Comparison of ENCODE assay signal across 13 cellular contexts in genomic region chr15:23303246-23303645, GRCh38. TPM values are rescaled to one million over a fixed set of nuclear protein-coding genes. Genes with fewer than 3 reads are reported as not detected.
DNase-seq lines count a peak whose midpoint lies in the region; ATAC-seq and TF ChIP-seq lines count a peak whose summit lies in the region.
"Not testable (repeated sequence)": the region's sequence is repeated elsewhere in the genome, so short reads cannot be mapped to it uniquely, and the experiment has no call there.
"Had no signal": no experiment of that assay in that cellular context is flagged by ENCODE, and none has a peak within 500 bp of the region (broad histone marks: within the 10 kb centered on the region; RNA-seq: fewer than 3 reads in every experiment).

No MANE protein-coding gene starts in this region.

- in situ Hi-C loops in astrocyte of the cerebellum (cut with HindIII; ENCODE audit: low sequenced_read_pairs): not testable (repeated sequence)

- not testable (repeated sequence) for H3K27ac Mint-ChIP-seq in stimulated activated naive B cell treated with anti-CD40 and anti-IgM and Interleukin-4, amounts not matched to agents 10 μg/mL and 1 μg/mL and 100 μg/mL, for 72 hours

- not testable (repeated sequence) for TF ChIP-seq CTCF in A673 (conservative IDR thresholded peaks at IDR 0.05; ENCODE audit: low read depth, low read length); RWPE2 (IDR thresholded peaks at IDR 0.05; ENCODE audit: poor library complexity, severe bottlenecking); astrocyte of the cerebellum (IDR thresholded peaks at IDR 0.05; ENCODE audit: low read depth, low read length, missing control alignments); epithelial cell of esophagus (IDR thresholded peaks at IDR 0.05; ENCODE audit: insufficient read depth, low read depth, low read length, missing control alignments)

- H3K4me3 Mint-ChIP-seq in stimulated activated naive B cell treated with anti-CD40 and anti-IgM and Interleukin-4, amounts not matched to agents 10 μg/mL and 1 μg/mL and 100 μg/mL, for 72 hours: not testable (repeated sequence)

- not testable (repeated sequence) for H3K9me3 Mint-ChIP-seq in stimulated activated naive B cell treated with anti-CD40 and anti-IgM and Interleukin-4, amounts not matched to agents 10 μg/mL and 1 μg/mL and 100 μg/mL, for 72 hours

- not testable (repeated sequence) for BruUV-seq in A673 (replicated peaks; lab: Mats Ljungman, UMichigan)

- H3K36me3 ChIP-seq in A673 (ENCODE audit: insufficient read depth, low read length, poor library complexity, severe bottlenecking): not testable (repeated sequence)
- peaks cover 22% of the 10 kb centered on the region for H3K36me3 ChIP-seq in RWPE2 (ENCODE audit: low read depth)

- H3K4me3 ChIP-seq in A673 (ENCODE audit: low read depth, low read length, poor library complexity, severe bottlenecking): peak overlapping the region; percentile 49
- peak overlapping the region; percentile 61 for H3K4me3 ChIP-seq in RWPE2 (ENCODE audit: severe bottlenecking)
- H3K4me3 ChIP-seq in astrocyte of the cerebellum (ENCODE audit: low read depth, low read length): peak overlapping the region; percentile 26
- peak overlapping the region; percentile 27 for H3K4me3 ChIP-seq in epithelial cell of esophagus (ENCODE audit: low read length)

- not testable (repeated sequence) for H3K27me3 Mint-ChIP-seq in stimulated activated naive B cell treated with anti-CD40 and anti-IgM and Interleukin-4, amounts not matched to agents 10 μg/mL and 1 μg/mL and 100 μg/mL, for 72 hours

- POLR2A ChIA-PET in A673 (lab: Charles Lee; ENCODE audit: low non-redundant PET): not testable (repeated sequence)

- H3K27ac ChIP-seq in A673 (ENCODE audit: low read depth, low read length, poor library complexity, severe bottlenecking): not testable (repeated sequence)
- H3K27ac ChIP-seq in RWPE2 (ENCODE audit: poor library complexity, severe bottlenecking): peak overlapping the region; percentile 49

- H3K4me1 ChIP-seq in A673 (ENCODE audit: insufficient read depth, low read length, poor library complexity, severe bottlenecking); RWPE2 (ENCODE audit: insufficient read depth, poor library complexity, severe bottlenecking): not testable (repeated sequence)

- intact Hi-C loops in A673 (cut with micrococcal nuclease; ENCODE audit: unreplicated experiment): not testable (repeated sequence)

- CTCF ChIA-PET in A673 (lab: Charles Lee): not testable (repeated sequence)

- not testable (repeated sequence) for H3K9me3 ChIP-seq in A673 (ENCODE audit: low read depth, low read length, poor library complexity, severe bottlenecking); RWPE2 (ENCODE audit: severe bottlenecking)

- ATAC-seq in GM19397 (IDR thresholded peaks at IDR 0.05; ENCODE audit: unreplicated experiment): peak; percentile 86
- ATAC-seq in HG03064 (IDR thresholded peaks at IDR 0.05; ENCODE audit: low read depth, unreplicated experiment): peak; percentile 63
- not testable (repeated sequence) for ATAC-seq in RWPE2 (ENCODE audit: low read depth)
- peak; percentile 77 for ATAC-seq in left lobe of liver
- peak; percentile 62 to 71 for ATAC-seq in stimulated activated naive B cell treated with anti-CD40 and anti-IgM and Interleukin-4, amounts not matched to agents 10 μg/mL and 1 μg/mL and 100 μg/mL, for 72 hours (replicated peaks)

- peaks cover 5 to 31% of the 10 kb centered on the region in 2 donors for H3K4me1 Mint-ChIP-seq in stimulated activated naive B cell treated with anti-CD40 and anti-IgM and Interleukin-4, amounts not matched to agents 10 μg/mL and 1 μg/mL and 100 μg/mL, for 72 hours

- DNase-seq in A673 (ENCODE audit: low spot score); RWPE2 (ENCODE audit: low spot score); astrocyte of the cerebellum (ENCODE audit: low read depth); epithelial cell of esophagus (ENCODE audit: low read depth); left lobe of liver (ENCODE audit: low spot score); stimulated activated naive B cell treated with anti-CD40 and anti-IgM and Interleukin-4, amounts not matched to agents 10 μg/mL and 1 μg/mL and 100 μg/mL, for 72 hours: not testable (repeated sequence)

- H3K36me3 Mint-ChIP-seq in stimulated activated naive B cell treated with anti-CD40 and anti-IgM and Interleukin-4, amounts not matched to agents 10 μg/mL and 1 μg/mL and 100 μg/mL, for 72 hours: peaks cover 10 to 19% of the 10 kb centered on the region in 2 donors

- H3K27me3 ChIP-seq in A673 (replicated peaks; ENCODE audit: insufficient read depth, low read depth, low read length, poor library complexity); RWPE2 (ENCODE audit: insufficient read depth, poor library complexity, severe bottlenecking): not testable (repeated sequence)

RNA-seq across cellular contexts. Expression of gene GOLGA6L26, which starts 30.8 kb away (rescaled TPM):
- not detected in 2 replicates for total RNA-seq in A673 (2021)
- not detected for total RNA-seq in left lobe of liver
- total RNA-seq: frontal cortex, lower lobe of right lung, prostate gland, transverse colon, WTC11 had no signal

RNA-seq across cellular contexts. Expression of gene GOLGA8S, which starts 51.3 kb away (rescaled TPM):
- total RNA-seq in A673 (2021) (0.09 TPM in 1 of 2 replicates, not detected in the other), left lobe of liver (0.35 TPM)
- total RNA-seq: frontal cortex, transverse colon had no signal
